22 cellular contexts compared by ENCODE assay signal in the genomic region with DNA sequence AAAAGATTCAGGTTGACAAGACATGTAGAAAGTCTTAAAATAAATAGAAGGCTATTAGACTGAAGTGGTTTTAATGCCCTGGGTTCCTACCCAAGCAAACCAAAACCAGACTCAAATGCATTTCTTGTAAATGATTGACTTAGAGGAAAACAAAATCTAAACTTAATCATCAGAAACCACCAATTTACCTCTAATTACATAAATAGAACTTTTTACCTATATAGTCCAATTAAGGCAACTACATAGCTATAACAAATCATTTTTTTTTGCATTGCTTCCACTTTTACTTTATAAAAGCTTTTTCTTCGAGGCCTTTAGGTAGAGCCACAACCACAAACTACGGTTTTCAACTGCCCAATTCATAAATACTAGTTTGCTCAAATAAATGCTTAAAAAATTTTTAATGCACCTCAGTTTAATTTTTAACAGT.
DNase-seq lines count a peak whose midpoint lies in the region; ATAC-seq, FAIRE-seq and TF ChIP-seq lines count a peak whose summit lies in the region.
"Had no signal": no experiment of that assay in that cellular context is flagged by ENCODE, and none has a peak within 500 bp of the region (broad histone marks: within the 10 kb centered on the region; RNA-seq: fewer than 3 reads in every experiment).

No MANE protein-coding gene starts in this region.

- no peak for TF ChIP-seq CTCF in GM12878 (IDR thresholded peaks at IDR 0.05 in 2 of 3, conservative IDR thresholded peaks at IDR 0.05 in 1 of 3; ENCODE audit: control insufficient read depth in 2 of 3, extremely low read depth in 1 of 3, insufficient read depth in 1 of 3, low read depth in 3 of 3, low read length in 3 of 3)

- no peaks in the 10 kb centered on the region for H3K4me1 ChIP-seq in GM12878 (ENCODE audit: control insufficient read depth, insufficient read depth, low read length)

- H3K4me2 ChIP-seq in GM12878 (ENCODE audit: control insufficient read depth, insufficient read depth): no peak overlapping the region
- H3K4me2 ChIP-seq: KMS-11, PC-9, smooth muscle cell had no signal

- no peaks in the 10 kb centered on the region for H3K36me3 ChIP-seq in GM12878 (ENCODE audit: control insufficient read depth in 2 of 2, insufficient read depth in 2 of 2, low read length in 1 of 2)

- SMC1A ChIA-PET in GM12878 (lab: Charles Lee; ENCODE audit: uncharacterized antibody, unreplicated experiment): interaction anchor here (1.4 to 2.3 kb wide), 2 partner anchors 8 to 36 kb away, joined by 3 to 11 read pairs; no protein-coding TSS in a partner anchor

- H2AFZ ChIP-seq in GM12878 (ENCODE audit: control insufficient read depth, low read depth, low read length): no peak overlapping the region
- H2AFZ ChIP-seq: PC-9 had no signal

- no peak for FAIRE-seq in GM12878 (lab: Jason Lieb, UNC)
- FAIRE-seq: G401.6, kidney had no signal

- no peak for TF ChIP-seq POLR2A in GM12878 (IDR thresholded peaks at IDR 0.05; ENCODE audit: low read depth, low read length)

- POLR2A ChIA-PET in GM12878 (lab: Charles Lee): no interaction called here

- no peaks in the 10 kb centered on the region for H3K79me2 ChIP-seq in GM12878 (ENCODE audit: control insufficient read depth, insufficient read depth, low read length)

- H3K4me3 ChIP-seq in GM12878: no peak overlapping the region
- H3K4me3 ChIP-seq: PC-9, smooth muscle cell had no signal

- TF ChIP-seq EP300 in GM12878 (IDR thresholded peaks at IDR 0.05; ENCODE audit: borderline replicate concordance in 1 of 2, control insufficient read depth in 1 of 2, low read depth in 2 of 2, low read length in 2 of 2): no peak

- H3K27ac ChIP-seq in GM12878 (ENCODE audit: control insufficient read depth, insufficient read depth): no peak overlapping the region
- H3K27ac ChIP-seq: KMS-11, PC-9 had no signal

- no TSS peak for BruUV-seq in GM12878 (replicated peaks; lab: Mats Ljungman, UMichigan)

- no peak overlapping the region for H3K9ac ChIP-seq in GM12878 (ENCODE audit: control insufficient read depth, insufficient read depth, low read length)
- H3K9ac ChIP-seq: KMS-11 had no signal

- CTCF ChIA-PET in GM12878 (lab: Yijun Ruan, JAX): no interaction called here

- DNase-seq in GM12878 (ENCODE audit: low read depth, low spot score) (no peak), amniotic stem cell (lab: John Stamatoyannopoulos, UW) (no peak), nucleus accumbens (lab: John Stamatoyannopoulos, UW) (no peak), SK-N-DZ (ENCODE audit: low spot score) (no peak), DMS79 treated with DMSO at 0.1 percent for 48 hours (lab: John Stamatoyannopoulos, UW) (no peak)
- DNase-seq: activated CD4-positive, alpha-beta T cell treated with anti-CD3 and anti-CD28 coated beads for 1 hour; CD4-positive, alpha-beta T cell; DMS 273 treated with DMSO at 0.1 percent for 48 hours; kidney; mammary epithelial cell; MV-4-11; NCI-H187 treated with DMSO at 0.1 percent for 48 hours; NCI-H345; PC-9; SHP77 treated with DMSO at 0.1 percent for 48 hours; stimulated activated CD4-positive, alpha-beta T cell treated with anti-CD3 and anti-CD28 coated beads, Interleukin-4, amount 100 ng/mL, for 1 hour had no signal

- no peak for TF ChIP-seq RAD21 in GM12878 (IDR thresholded peaks at IDR 0.05; ENCODE audit: insufficient read depth, low read depth, low read length)

- H4K20me1 ChIP-seq in GM12878 (ENCODE audit: control insufficient read depth, insufficient read depth): no peaks in the 10 kb centered on the region

- WGBS in GM12878 (ENCODE audit: insufficient coverage, insufficient replicate concordance, low lambda C conversion rate, missing lambda C conversion rate): 0% methylated on average over 2 of the region's 2 CpGs

- no peaks in the 10 kb centered on the region for H3K27me3 ChIP-seq in GM12878 (replicated peaks in 1 of 2; ENCODE audit: control insufficient read depth in 2 of 2, insufficient read depth in 2 of 2, low read length in 1 of 2)

- intact Hi-C loops in GM12878 (cut with micrococcal nuclease; ENCODE audit: unreplicated experiment): no loop called here

- RAD21 ChIA-PET in GM12878 (lab: Charles Lee; ENCODE audit: unreplicated experiment): interaction anchor here (0.7 to 1.2 kb wide), 2 partner anchors 36 to 234 kb away, joined by 3 read pairs; no protein-coding TSS in a partner anchor

- in situ Hi-C loops in GM12878 (cut with MboI): no loop called here

- no peaks in the 10 kb centered on the region for H3K9me3 ChIP-seq in GM12878 (replicated peaks; ENCODE audit: control insufficient read depth, insufficient read depth, low read length)

- peak; percentile 63 for ATAC-seq in GM19023 (IDR thresholded peaks at IDR 0.05; ENCODE audit: unreplicated experiment)
- ATAC-seq in GM21529 (IDR thresholded peaks at IDR 0.05; ENCODE audit: unreplicated experiment): peak; percentile 43
- ATAC-seq in HG02973 (IDR thresholded peaks at IDR 0.05; ENCODE audit: unreplicated experiment): peak; percentile 45
- ATAC-seq in GM12878: peak; percentile 70

TF ChIP-seq in GM12878, 131 proteins besides CTCF, POLR2A, EP300 and RAD21 (continues in another document):
- TF ChIP-seq ZNF217 (IDR thresholded peaks at IDR 0.05) (peak; percentile 55; the same call in 1 of the 2 replicates), ATF7 (IDR thresholded peaks at IDR 0.05; ENCODE audit: low read depth) (0 out of 2 replicates have a peak, but pooled peaks have one; percentile 22), MEF2B (IDR thresholded peaks at IDR 0.05; ENCODE audit: partially characterized antibody, poor library complexity, severe bottlenecking) (peak; percentile 71), STAT1 (conservative IDR thresholded peaks at IDR 0.05) (no peak), SMAD5 (IDR thresholded peaks at IDR 0.05; ENCODE audit: low read depth) (no peak), ASH2L (IDR thresholded peaks at IDR 0.05; ENCODE audit: borderline replicate concordance, low read depth) (no peak), IKZF2 (IDR thresholded peaks at IDR 0.05) (0 out of 4 replicates have a peak, but pooled peaks of 1 of the 2 experiments have one; percentile 13), MTA2 (IDR thresholded peaks at IDR 0.05; ENCODE audit: low read depth) (peak; percentile 89), NFIC (IDR thresholded peaks at IDR 0.05; ENCODE audit: low read depth, low read length) (no peak)
- TF ChIP-seq, protein P1, sequence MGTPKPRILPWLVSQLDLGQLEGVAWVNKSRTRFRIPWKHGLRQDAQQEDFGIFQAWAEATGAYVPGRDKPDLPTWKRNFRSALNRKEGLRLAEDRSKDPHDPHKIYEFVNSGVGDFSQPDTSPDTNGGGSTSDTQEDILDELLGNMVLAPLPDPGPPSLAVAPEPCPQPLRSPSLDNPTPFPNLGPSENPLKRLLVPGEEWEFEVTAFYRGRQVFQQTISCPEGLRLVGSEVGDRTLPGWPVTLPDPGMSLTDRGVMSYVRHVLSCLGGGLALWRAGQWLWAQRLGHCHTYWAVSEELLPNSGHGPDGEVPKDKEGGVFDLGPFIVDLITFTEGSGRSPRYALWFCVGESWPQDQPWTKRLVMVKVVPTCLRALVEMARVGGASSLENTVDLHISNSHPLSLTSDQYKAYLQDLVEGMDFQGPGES (IDR thresholded peaks at IDR 0.05): no peak
- TF ChIP-seq, protein P2, sequence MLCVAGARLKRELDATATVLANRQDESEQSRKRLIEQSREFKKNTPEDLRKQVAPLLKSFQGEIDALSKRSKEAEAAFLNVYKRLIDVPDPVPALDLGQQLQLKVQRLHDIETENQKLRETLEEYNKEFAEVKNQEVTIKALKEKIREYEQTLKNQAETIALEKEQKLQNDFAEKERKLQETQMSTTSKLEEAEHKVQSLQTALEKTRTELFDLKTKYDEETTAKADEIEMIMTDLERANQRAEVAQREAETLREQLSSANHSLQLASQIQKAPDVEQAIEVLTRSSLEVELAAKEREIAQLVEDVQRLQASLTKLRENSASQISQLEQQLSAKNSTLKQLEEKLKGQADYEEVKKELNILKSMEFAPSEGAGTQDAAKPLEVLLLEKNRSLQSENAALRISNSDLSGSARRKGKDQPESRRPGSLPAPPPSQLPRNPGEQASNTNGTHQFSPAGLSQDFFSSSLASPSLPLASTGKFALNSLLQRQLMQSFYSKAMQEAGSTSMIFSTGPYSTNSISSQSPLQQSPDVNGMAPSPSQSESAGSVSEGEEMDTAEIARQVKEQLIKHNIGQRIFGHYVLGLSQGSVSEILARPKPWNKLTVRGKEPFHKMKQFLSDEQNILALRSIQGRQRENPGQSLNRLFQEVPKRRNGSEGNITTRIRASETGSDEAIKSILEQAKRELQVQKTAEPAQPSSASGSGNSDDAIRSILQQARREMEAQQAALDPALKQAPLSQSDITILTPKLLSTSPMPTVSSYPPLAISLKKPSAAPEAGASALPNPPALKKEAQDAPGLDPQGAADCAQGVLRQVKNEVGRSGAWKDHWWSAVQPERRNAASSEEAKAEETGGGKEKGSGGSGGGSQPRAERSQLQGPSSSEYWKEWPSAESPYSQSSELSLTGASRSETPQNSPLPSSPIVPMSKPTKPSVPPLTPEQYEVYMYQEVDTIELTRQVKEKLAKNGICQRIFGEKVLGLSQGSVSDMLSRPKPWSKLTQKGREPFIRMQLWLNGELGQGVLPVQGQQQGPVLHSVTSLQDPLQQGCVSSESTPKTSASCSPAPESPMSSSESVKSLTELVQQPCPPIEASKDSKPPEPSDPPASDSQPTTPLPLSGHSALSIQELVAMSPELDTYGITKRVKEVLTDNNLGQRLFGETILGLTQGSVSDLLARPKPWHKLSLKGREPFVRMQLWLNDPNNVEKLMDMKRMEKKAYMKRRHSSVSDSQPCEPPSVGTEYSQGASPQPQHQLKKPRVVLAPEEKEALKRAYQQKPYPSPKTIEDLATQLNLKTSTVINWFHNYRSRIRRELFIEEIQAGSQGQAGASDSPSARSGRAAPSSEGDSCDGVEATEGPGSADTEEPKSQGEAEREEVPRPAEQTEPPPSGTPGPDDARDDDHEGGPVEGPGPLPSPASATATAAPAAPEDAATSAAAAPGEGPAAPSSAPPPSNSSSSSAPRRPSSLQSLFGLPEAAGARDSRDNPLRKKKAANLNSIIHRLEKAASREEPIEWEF (IDR thresholded peaks at IDR 0.05; ENCODE audit: insufficient replicate concordance, low read depth, low read length): peak; percentile 35
